15 cellular contexts compared by ENCODE assay signal in genomic region chr6:139853302-139853992, GRCh38.
DNase-seq lines count a peak whose midpoint lies in the region; ATAC-seq, FAIRE-seq and TF ChIP-seq lines count a peak whose summit lies in the region.
"Had no signal": no experiment of that assay in that cellular context is flagged by ENCODE, and none has a peak within 500 bp of the region (broad histone marks: within the 10 kb centered on the region; RNA-seq: fewer than 3 reads in every experiment).

No MANE protein-coding gene starts in this region.

- H3K79me1 ChIP-seq in trophoblast cell (ENCODE audit: low read length) = peaks cover 4% of the 10 kb centered on the region

- H2AFZ ChIP-seq in trophoblast cell (ENCODE audit: insufficient read depth, low read length, poor library complexity) = no peak overlapping the region

- no peak overlapping the region for H4K91ac ChIP-seq in trophoblast cell (ENCODE audit: low read depth, low read length)

- H3K27me3 ChIP-seq in trophoblast cell (ENCODE audit: insufficient read depth, low read length) (no peaks in the 10 kb centered on the region), ascending aorta (no peaks in the 10 kb centered on the region)
- H3K27me3 ChIP-seq: stomach had no signal

- peak overlapping the region in 1 of 2 donors; percentile 41 for H3K9ac ChIP-seq in kidney (ENCODE audit: low read length in 2 of 2)
- H3K9ac ChIP-seq in trophoblast cell (ENCODE audit: low read length) = no peak overlapping the region

- H4K8ac ChIP-seq in trophoblast cell (ENCODE audit: low read depth, low read length) = no peak overlapping the region

- no peak overlapping the region for H2AK5ac ChIP-seq in trophoblast cell (ENCODE audit: low read length)

- H3K9me3 ChIP-seq in kidney (ENCODE audit: control insufficient read depth in 1 of 2, low read length in 2 of 2) (peaks cover 0 to 5% of the 10 kb centered on the region in 2 donors), trophoblast cell (ENCODE audit: insufficient read depth, low read depth, low read length) (no peaks in the 10 kb centered on the region), ascending aorta (peaks cover 0 to 15% of the 10 kb centered on the region in 2 donors)

- DNase-seq in EH (ENCODE audit: low read depth) (peak; percentile 92), RCC 7860 (ENCODE audit: low spot score) (peak; percentile 84), kidney (no peak), trophoblast cell (no peak), ascending aorta (ENCODE audit: low spot score in 2 of 2) (no peak)
- no peak for DNase-seq in activated CD8-positive, alpha-beta memory T cell treated with anti-CD3 and anti-CD28 coated beads, Interleukin-2, amount 50 U/mL, for 48 hours
- no peak for DNase-seq in naive thymus-derived CD8-positive, alpha-beta T cell
- DNase-seq: activated CD4-positive, alpha-beta T cell treated with anti-CD3 and anti-CD28 coated beads, Interleukin-2, amount 50 U/mL, for 4 hours; activated naive CD4-positive, alpha-beta T cell treated with Interleukin-2 at 50 U/mL for 16 hours; left ventricle myocardium superior; stomach; T-helper 2 cell had no signal

- H3K27ac Mint-ChIP-seq in naive thymus-derived CD8-positive, alpha-beta T cell = no peak overlapping the region
- H3K27ac Mint-ChIP-seq: dendritic cell treated with granulocyte-macrophage colony-stimulating factor and Interleukin-4, amounts not matched to agents 40 ng/mL and 50 ng/mL, for 4 days had no signal

- H3K27me3 Mint-ChIP-seq in naive thymus-derived CD8-positive, alpha-beta T cell = peaks cover 0 to 3% (median 2%) of the 10 kb centered on the region in 5 donors
- H3K27me3 Mint-ChIP-seq: dendritic cell treated with granulocyte-macrophage colony-stimulating factor and Interleukin-4, amounts not matched to agents 40 ng/mL and 50 ng/mL, for 4 days had no signal

- H3K9me3 Mint-ChIP-seq in naive thymus-derived CD8-positive, alpha-beta T cell = peaks cover 0 to 12% (median 2%) of the 10 kb centered on the region in 9 donors

- H3K4me1 ChIP-seq in kidney (ENCODE audit: control insufficient read depth in 1 of 2, insufficient read depth in 1 of 2, low read depth in 1 of 2, low read length in 2 of 2) (peaks cover 9 to 52% of the 10 kb centered on the region in 2 donors), trophoblast cell (ENCODE audit: control insufficient read depth in 1 of 2, insufficient read depth in 2 of 2, low read length in 2 of 2) (peaks cover 0 to 5% of the 10 kb centered on the region in 2 experiments), ascending aorta (no peaks in the 10 kb centered on the region)

- peak overlapping the region in 1 of 2 donors; percentile 41 for H3K4me3 ChIP-seq in kidney (ENCODE audit: low read length in 2 of 2)
- no peak overlapping the region for H3K4me3 ChIP-seq in trophoblast cell (ENCODE audit: low read depth, low read length)
- no peak overlapping the region for H3K4me3 ChIP-seq in ascending aorta
- H3K4me3 ChIP-seq: stomach had no signal

- no peaks in the 10 kb centered on the region for H3K79me2 ChIP-seq in trophoblast cell (ENCODE audit: control insufficient read depth, insufficient read depth, low read length, poor library complexity)

- H3K4me2 ChIP-seq in trophoblast cell (ENCODE audit: low read length) = no peak overlapping the region

- POLR2A ChIA-PET in naive thymus-derived CD8-positive, alpha-beta T cell (lab: Charles Lee) = no interaction called here

- H3K36me3 ChIP-seq in kidney (ENCODE audit: control insufficient read depth in 1 of 2, insufficient read depth in 2 of 2, low read length in 2 of 2) = no peaks in the 10 kb centered on the region
- H3K36me3 ChIP-seq in trophoblast cell (ENCODE audit: control insufficient read depth in 1 of 2, insufficient read depth in 2 of 2, low read length in 2 of 2) = no peaks in the 10 kb centered on the region
- H3K36me3 ChIP-seq in ascending aorta = no peaks in the 10 kb centered on the region
- H3K36me3 ChIP-seq: stomach had no signal

- H3K27ac ChIP-seq in kidney (ENCODE audit: low read depth in 2 of 2, low read length in 2 of 2) (peak overlapping the region; percentile 71 to 80), trophoblast cell (ENCODE audit: low read depth, low read length) (peak overlapping the region; percentile 46), ascending aorta (no peak overlapping the region)
- H3K27ac ChIP-seq: stomach had no signal

- H2BK12ac ChIP-seq in trophoblast cell (ENCODE audit: low read length) = no peak overlapping the region

- intact Hi-C loops in kidney (cut with DNase I) = no loop called here
- intact Hi-C loops in ascending aorta (cut with DNase I) = no loop called here

- H3K14ac ChIP-seq in trophoblast cell (ENCODE audit: low read length) = no peak overlapping the region

- H4K12ac ChIP-seq in trophoblast cell (ENCODE audit: low read depth, low read length) = no peak overlapping the region

- no peak overlapping the region for H3K4me3 Mint-ChIP-seq in naive thymus-derived CD8-positive, alpha-beta T cell
- H3K4me3 Mint-ChIP-seq: dendritic cell treated with granulocyte-macrophage colony-stimulating factor and Interleukin-4, amounts not matched to agents 40 ng/mL and 50 ng/mL, for 4 days had no signal

- no peak overlapping the region for H3K18ac ChIP-seq in trophoblast cell (ENCODE audit: low read length)

- H3K4ac ChIP-seq in trophoblast cell (ENCODE audit: low read depth, low read length) = no peak overlapping the region

- no peaks in the 10 kb centered on the region for H3K4me1 Mint-ChIP-seq in naive thymus-derived CD8-positive, alpha-beta T cell

- H2BK120ac ChIP-seq in trophoblast cell (ENCODE audit: insufficient read depth, low read length, poor library complexity) = no peak overlapping the region

- FAIRE-seq in RCC 7860 (lab: Jason Lieb, UNC) = peak; percentile 97
- peak; percentile 80 for FAIRE-seq in kidney (lab: Jason Lieb, UNC)
- FAIRE-seq: frontal cortex had no signal

- H3K36me3 Mint-ChIP-seq in naive thymus-derived CD8-positive, alpha-beta T cell = peaks cover 0 to 4% (median 0%) of the 10 kb centered on the region in 3 donors

- WGBS in trophoblast cell (ENCODE audit: extremely low coverage, insufficient coverage, insufficient read length) = no CpG with 5 or more reads among the region's 3 CpGs

- ATAC-seq in naive thymus-derived CD8-positive, alpha-beta T cell = no peak
- no peak for ATAC-seq in HG03196 (IDR thresholded peaks at IDR 0.05; ENCODE audit: unreplicated experiment)

- H3K23ac ChIP-seq in trophoblast cell (ENCODE audit: low read length) = no peak overlapping the region

- no peak overlapping the region for H2BK5ac ChIP-seq in trophoblast cell (ENCODE audit: low read depth, low read length, poor library complexity)

- TF ChIP-seq CTCF in kidney (IDR thresholded peaks at IDR 0.05; ENCODE audit: borderline replicate concordance, extremely low read depth, insufficient read depth) (no peak), ascending aorta (IDR thresholded peaks at IDR 0.05) (no peak)

Comparison
In these comparisons a context has a peak if more than half of its experiments do, and no peak if none do; other contexts are left out.
1. DNase-seq: peak in EH (single experiment) and RCC 7860 (single experiment); none in kidney (single experiment), trophoblast cell (0 of 2), activated CD8-positive, alpha-beta memory T cell treated with anti-CD3 and anti-CD28 coated beads, Interleukin-2, amount 50 U/mL, for 48 hours (single experiment), ascending aorta (0 of 2) and naive thymus-derived CD8-positive, alpha-beta T cell (0 of 10).
2. H3K27ac ChIP-seq: peak in kidney (2 of 2) and trophoblast cell (single experiment); none in ascending aorta (0 of 2).